In genomic region chr4:70657326-70657725, GRCh38 we compare ENCODE assay signal across 39 cellular contexts. TPM values are rescaled to one million over a fixed set of nuclear protein-coding genes. Genes with fewer than 3 reads are reported as not detected.
"Had no signal": no experiment of that assay in that cellular context is flagged by ENCODE, and none has a peak within 500 bp of the region (broad histone marks: within the 10 kb centered on the region; RNA-seq: fewer than 3 reads in every experiment).

No MANE protein-coding gene starts in this region.

- H3K27me3 Mint-ChIP-seq: activated naive CD8-positive, alpha-beta T cell treated with anti-CD3 and anti-CD28 coated beads, Interleukin-2, amount 50 U/mL, for 24 hours had no signal

- H3K4me2 ChIP-seq: PC-9 had no signal

- H3K27ac ChIP-seq: PC-9, RWPE1, VCaP had no signal

- H3K36me3 Mint-ChIP-seq: activated CD8-positive, alpha-beta memory T cell treated with anti-CD3 and anti-CD28 coated beads, Interleukin-2, amount 10 ng/mL, durations not matched to agents 7 days and 5 days; activated naive CD8-positive, alpha-beta T cell; brain had no signal

- H3K27ac Mint-ChIP-seq: activated CD4-positive, alpha-beta memory T cell treated with anti-CD3 and anti-CD28 coated beads, Interleukin-2, amount 10 ng/mL, durations not matched to agents 7 days and 5 days; activated CD8-positive, alpha-beta memory T cell treated with anti-CD3 and anti-CD28 coated beads, Interleukin-2, amount 10 ng/mL, durations not matched to agents 7 days and 5 days; activated naive CD4-positive, alpha-beta T cell treated with anti-CD3 and anti-CD28 coated beads, Interleukin-2, amount 10 ng/mL, durations not matched to agents 7 days and 5 days; activated naive CD8-positive, alpha-beta T cell; activated naive CD8-positive, alpha-beta T cell treated with anti-CD3 and anti-CD28 coated beads, Interleukin-2, amount 50 U/mL, for 24 hours; brain had no signal

- ATAC-seq: activated CD8-positive, alpha-beta memory T cell treated with anti-CD3 and anti-CD28 coated beads, Interleukin-2, amount 10 ng/mL, durations not matched to agents 7 days and 5 days; activated naive CD8-positive, alpha-beta T cell treated with anti-CD3 and anti-CD28 coated beads, Interleukin-2, amount 50 U/mL, for 24 hours; Right ventricle myocardium inferior; SK-N-SH treated with all-trans-retinoic acid at 6 μM for 48 hours had no signal

- H3K9me3 Mint-ChIP-seq: activated CD4-positive, alpha-beta memory T cell treated with anti-CD3 and anti-CD28 coated beads, Interleukin-2, amount 10 ng/mL, durations not matched to agents 7 days and 5 days; activated naive CD4-positive, alpha-beta T cell treated with anti-CD3 and anti-CD28 coated beads, Interleukin-2, amount 10 ng/mL, durations not matched to agents 7 days and 5 days; activated naive CD8-positive, alpha-beta T cell treated with anti-CD3 and anti-CD28 coated beads, Interleukin-2, amount 50 U/mL, for 24 hours; brain had no signal

- H3K4me3 ChIP-seq: PC-9 had no signal

- DNase-seq: activated CD4-positive, alpha-beta memory T cell treated with anti-CD3 and anti-CD28 coated beads, Interleukin-2, amount 10 ng/mL, durations not matched to agents 7 days and 5 days; activated CD4-positive, alpha-beta T cell treated with anti-CD3 and anti-CD28 coated beads for 1 hour; activated CD4-positive, alpha-beta T cell treated with anti-CD3 and anti-CD28 coated beads for 48 hours; activated CD4-positive, CD25-positive, alpha-beta regulatory T cell; activated CD8-positive, alpha-beta memory T cell treated with anti-CD3 and anti-CD28 coated beads for 24 hours; activated CD8-positive, alpha-beta memory T cell treated with anti-CD3 and anti-CD28 coated beads, Interleukin-2, amount 10 ng/mL, durations not matched to agents 7 days and 5 days; activated CD8-positive, alpha-beta memory T cell treated with anti-CD3 and anti-CD28 coated beads, Interleukin-2, amount 50 U/mL, for 48 hours; activated effector memory CD4-positive, alpha-beta T cell treated with Interleukin-2 at 50 U/mL for 16 hours; activated naive CD4-positive, alpha-beta T cell treated with anti-CD3 and anti-CD28 coated beads, Interleukin-2, amount 10 ng/mL, durations not matched to agents 7 days and 5 days; activated naive CD8-positive, alpha-beta T cell treated with anti-CD3 and anti-CD28 coated beads, Interleukin-2, amount 50 U/mL, for 24 hours; activated T-cell treated with anti-CD3 and anti-CD28 coated beads, Interleukin-2, amount 50 U/mL, for 48 hours; anterior cingulate cortex; caudate nucleus; cerebellar nuclear complex; Kasumi-1; NCI-H1092 treated with DMSO at 0.1 percent for 48 hours; NCI-H1417; NCI-H1694; NCI-H1930; NCI-H2081 treated with DMSO at 0.1 percent for 48 hours; NCI-H446; NCI-H510A treated with DMSO at 0.1 percent for 48 hours; NCI-H526 treated with DMSO at 0.1 percent for 48 hours; NCI-H774; PC-9; SIG-M5; SW 1271; T-helper 1 cell; T-helper 2 cell; T-helper 9 cell had no signal

- FAIRE-seq: bronchial epithelial cell, RCC 7860 had no signal

- H2AFZ ChIP-seq: PC-9 had no signal

- H3K4me3 Mint-ChIP-seq: activated CD4-positive, alpha-beta memory T cell treated with anti-CD3 and anti-CD28 coated beads, Interleukin-2, amount 10 ng/mL, durations not matched to agents 7 days and 5 days; activated CD8-positive, alpha-beta memory T cell treated with anti-CD3 and anti-CD28 coated beads, Interleukin-2, amount 10 ng/mL, durations not matched to agents 7 days and 5 days; activated naive CD4-positive, alpha-beta T cell treated with anti-CD3 and anti-CD28 coated beads, Interleukin-2, amount 10 ng/mL, durations not matched to agents 7 days and 5 days; activated naive CD8-positive, alpha-beta T cell; activated naive CD8-positive, alpha-beta T cell treated with anti-CD3 and anti-CD28 coated beads, Interleukin-2, amount 50 U/mL, for 24 hours; brain had no signal

RNA-seq across cellular contexts. Expression of gene JCHAIN, which starts 9.0 kb away (rescaled TPM):
- total RNA-seq: activated CD8-positive, alpha-beta memory T cell treated with anti-CD3 and anti-CD28 coated beads, Interleukin-2, amount 10 ng/mL, durations not matched to agents 7 days and 5 days; bronchial epithelial cell; PC-9; SK-MEL-5 had no signal

RNA-seq across cellular contexts. Expression of gene ENAM, which starts 28.8 kb away (rescaled TPM):
- total RNA-seq: activated CD4-positive, alpha-beta memory T cell treated with anti-CD3 and anti-CD28 coated beads, Interleukin-2, amount 10 ng/mL, durations not matched to agents 7 days and 5 days; activated CD8-positive, alpha-beta memory T cell treated with anti-CD3 and anti-CD28 coated beads, Interleukin-2, amount 10 ng/mL, durations not matched to agents 7 days and 5 days; bronchial epithelial cell; PC-9; SK-MEL-5 had no signal
